Comparison of ENCODE assay signal across 1 cellular context in the genomic region with DNA sequence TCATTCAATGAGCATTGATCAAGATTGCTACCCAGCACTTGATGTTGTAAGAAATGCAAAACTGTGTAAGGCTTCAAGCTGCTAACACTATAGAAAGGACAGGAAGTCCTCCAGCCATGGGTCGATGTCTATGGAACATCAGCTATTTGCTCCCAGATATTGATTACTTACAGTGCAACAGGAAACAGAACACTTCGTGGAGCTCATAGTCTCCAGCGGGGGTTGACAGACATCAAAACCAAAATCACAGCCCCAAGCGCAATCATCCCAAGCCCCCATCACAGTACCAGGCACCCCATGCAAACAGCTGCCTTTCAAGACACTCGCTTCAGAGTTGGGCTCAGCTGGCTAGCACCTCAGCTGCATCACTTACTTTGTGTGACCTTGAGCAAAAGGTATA.
TF ChIP-seq lines count a peak whose summit lies in the region.

No MANE protein-coding gene starts in this region.

TF ChIP-seq in HepG2, 621 proteins besides CTCF, POLR2A, EP300 and RAD21 (continued from another document and continues in another):
- TF ChIP-seq ATF6 (CRISPR knock-in tag; conservative IDR thresholded peaks at IDR 0.05), result no peak
- TF ChIP-seq ZNF460 (CRISPR knock-in tag; IDR thresholded peaks at IDR 0.05; ENCODE audit: borderline replicate concordance), result no peak
- TF ChIP-seq, protein P1, sequence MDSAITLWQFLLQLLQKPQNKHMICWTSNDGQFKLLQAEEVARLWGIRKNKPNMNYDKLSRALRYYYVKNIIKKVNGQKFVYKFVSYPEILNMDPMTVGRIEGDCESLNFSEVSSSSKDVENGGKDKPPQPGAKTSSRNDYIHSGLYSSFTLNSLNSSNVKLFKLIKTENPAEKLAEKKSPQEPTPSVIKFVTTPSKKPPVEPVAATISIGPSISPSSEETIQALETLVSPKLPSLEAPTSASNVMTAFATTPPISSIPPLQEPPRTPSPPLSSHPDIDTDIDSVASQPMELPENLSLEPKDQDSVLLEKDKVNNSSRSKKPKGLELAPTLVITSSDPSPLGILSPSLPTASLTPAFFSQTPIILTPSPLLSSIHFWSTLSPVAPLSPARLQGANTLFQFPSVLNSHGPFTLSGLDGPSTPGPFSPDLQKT (CRISPR knock-in tag; IDR thresholded peaks at IDR 0.05; ENCODE audit: borderline replicate concordance), result no peak
- TF ChIP-seq ETV6 (CRISPR knock-in tag; conservative IDR thresholded peaks at IDR 0.05), result no peak
- TF ChIP-seq ONECUT2 (CRISPR knock-in tag; IDR thresholded peaks at IDR 0.05), result peak; percentile 94
- TF ChIP-seq KLF9 (CRISPR knock-in tag; IDR thresholded peaks at IDR 0.05; ENCODE audit: low read depth), result no peak
- peak; percentile 58; the same call in 1 of the 2 replicates for TF ChIP-seq GABPB1 (CRISPR knock-in tag; IDR thresholded peaks at IDR 0.05)
- no peak for TF ChIP-seq MXD4 (CRISPR knock-in tag; IDR thresholded peaks at IDR 0.05)
- TF ChIP-seq HDAC2 (CRISPR knock-in tag; IDR thresholded peaks at IDR 0.05), result peak; percentile 50; the same call in 1 of the 2 replicates
- no peak for TF ChIP-seq ZNF138 (CRISPR knock-in tag; IDR thresholded peaks at IDR 0.05; ENCODE audit: low read depth)
- TF ChIP-seq KDM6A (CRISPR knock-in tag; IDR thresholded peaks at IDR 0.05; ENCODE audit: low read depth), result no peak
- TF ChIP-seq NONO (IDR thresholded peaks at IDR 0.05), result no peak
- TF ChIP-seq NONO (CRISPR knock-in tag; conservative IDR thresholded peaks at IDR 0.05), result no peak
- TF ChIP-seq ZNF234 (CRISPR knock-in tag; conservative IDR thresholded peaks at IDR 0.05), result no peak
- TF ChIP-seq, protein P2, sequence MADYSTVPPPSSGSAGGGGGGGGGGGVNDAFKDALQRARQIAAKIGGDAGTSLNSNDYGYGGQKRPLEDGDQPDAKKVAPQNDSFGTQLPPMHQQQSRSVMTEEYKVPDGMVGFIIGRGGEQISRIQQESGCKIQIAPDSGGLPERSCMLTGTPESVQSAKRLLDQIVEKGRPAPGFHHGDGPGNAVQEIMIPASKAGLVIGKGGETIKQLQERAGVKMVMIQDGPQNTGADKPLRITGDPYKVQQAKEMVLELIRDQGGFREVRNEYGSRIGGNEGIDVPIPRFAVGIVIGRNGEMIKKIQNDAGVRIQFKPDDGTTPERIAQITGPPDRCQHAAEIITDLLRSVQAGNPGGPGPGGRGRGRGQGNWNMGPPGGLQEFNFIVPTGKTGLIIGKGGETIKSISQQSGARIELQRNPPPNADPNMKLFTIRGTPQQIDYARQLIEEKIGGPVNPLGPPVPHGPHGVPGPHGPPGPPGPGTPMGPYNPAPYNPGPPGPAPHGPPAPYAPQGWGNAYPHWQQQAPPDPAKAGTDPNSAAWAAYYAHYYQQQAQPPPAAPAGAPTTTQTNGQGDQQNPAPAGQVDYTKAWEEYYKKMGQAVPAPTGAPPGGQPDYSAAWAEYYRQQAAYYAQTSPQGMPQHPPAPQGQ (CRISPR knock-in tag; IDR thresholded peaks at IDR 0.05; ENCODE audit: borderline replicate concordance), result no peak
- TF ChIP-seq ZNF660 (CRISPR knock-in tag; IDR thresholded peaks at IDR 0.05; ENCODE audit: borderline replicate concordance, low read depth), result no peak
- no peak for TF ChIP-seq ARID2 (CRISPR knock-in tag; IDR thresholded peaks at IDR 0.05; ENCODE audit: borderline replicate concordance)
- peak; percentile 39; the same call in 1 of the 2 replicates for TF ChIP-seq NCOA2 (CRISPR knock-in tag; IDR thresholded peaks at IDR 0.05)
- peak; percentile 60; the same call in 1 of the 2 replicates for TF ChIP-seq HOXA3 (CRISPR knock-in tag; IDR thresholded peaks at IDR 0.05)
- TF ChIP-seq CBX5 (CRISPR knock-in tag; IDR thresholded peaks at IDR 0.05; ENCODE audit: borderline replicate concordance), result no peak
- TF ChIP-seq ZNF18 (CRISPR knock-in tag; IDR thresholded peaks at IDR 0.05; ENCODE audit: insufficient replicate concordance), result peak; percentile 54
- no peak for TF ChIP-seq MAZ (IDR thresholded peaks at IDR 0.05; ENCODE audit: borderline replicate concordance, low read depth, low read length)
- TF ChIP-seq MAZ (CRISPR knock-in tag; IDR thresholded peaks at IDR 0.05; ENCODE audit: low read depth), result no peak
- TF ChIP-seq, protein P3, sequence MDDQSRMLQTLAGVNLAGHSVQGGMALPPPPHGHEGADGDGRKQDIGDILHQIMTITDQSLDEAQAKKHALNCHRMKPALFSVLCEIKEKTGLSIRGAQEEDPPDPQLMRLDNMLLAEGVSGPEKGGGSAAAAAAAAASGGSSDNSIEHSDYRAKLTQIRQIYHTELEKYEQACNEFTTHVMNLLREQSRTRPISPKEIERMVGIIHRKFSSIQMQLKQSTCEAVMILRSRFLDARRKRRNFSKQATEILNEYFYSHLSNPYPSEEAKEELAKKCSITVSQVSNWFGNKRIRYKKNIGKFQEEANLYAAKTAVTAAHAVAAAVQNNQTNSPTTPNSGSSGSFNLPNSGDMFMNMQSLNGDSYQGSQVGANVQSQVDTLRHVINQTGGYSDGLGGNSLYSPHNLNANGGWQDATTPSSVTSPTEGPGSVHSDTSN (CRISPR knock-in tag; IDR thresholded peaks at IDR 0.05; ENCODE audit: borderline replicate concordance), result no peak
- no peak for TF ChIP-seq ZFY (CRISPR knock-in tag; IDR thresholded peaks at IDR 0.05)
- no peak for TF ChIP-seq ZNF704 (CRISPR knock-in tag; IDR thresholded peaks at IDR 0.05; ENCODE audit: borderline replicate concordance)
- no peak for TF ChIP-seq RARG (CRISPR knock-in tag; IDR thresholded peaks at IDR 0.05; ENCODE audit: low read depth)
- TF ChIP-seq ZNF761 (CRISPR knock-in tag; conservative IDR thresholded peaks at IDR 0.05), result no peak
- TF ChIP-seq KAT8 (CRISPR knock-in tag; IDR thresholded peaks at IDR 0.05), result peak; percentile 60; the same call in 1 of the 2 replicates
- no peak for TF ChIP-seq ZNF431 (CRISPR knock-in tag; IDR thresholded peaks at IDR 0.05; ENCODE audit: borderline replicate concordance, low read depth)
- no peak for TF ChIP-seq ZNF644 (CRISPR knock-in tag; IDR thresholded peaks at IDR 0.05; ENCODE audit: low read depth)
- TF ChIP-seq DMAP1 (CRISPR knock-in tag; IDR thresholded peaks at IDR 0.05), result no peak
- no peak for TF ChIP-seq DDIT3 (CRISPR knock-in tag; IDR thresholded peaks at IDR 0.05)
- TF ChIP-seq, protein P4, sequence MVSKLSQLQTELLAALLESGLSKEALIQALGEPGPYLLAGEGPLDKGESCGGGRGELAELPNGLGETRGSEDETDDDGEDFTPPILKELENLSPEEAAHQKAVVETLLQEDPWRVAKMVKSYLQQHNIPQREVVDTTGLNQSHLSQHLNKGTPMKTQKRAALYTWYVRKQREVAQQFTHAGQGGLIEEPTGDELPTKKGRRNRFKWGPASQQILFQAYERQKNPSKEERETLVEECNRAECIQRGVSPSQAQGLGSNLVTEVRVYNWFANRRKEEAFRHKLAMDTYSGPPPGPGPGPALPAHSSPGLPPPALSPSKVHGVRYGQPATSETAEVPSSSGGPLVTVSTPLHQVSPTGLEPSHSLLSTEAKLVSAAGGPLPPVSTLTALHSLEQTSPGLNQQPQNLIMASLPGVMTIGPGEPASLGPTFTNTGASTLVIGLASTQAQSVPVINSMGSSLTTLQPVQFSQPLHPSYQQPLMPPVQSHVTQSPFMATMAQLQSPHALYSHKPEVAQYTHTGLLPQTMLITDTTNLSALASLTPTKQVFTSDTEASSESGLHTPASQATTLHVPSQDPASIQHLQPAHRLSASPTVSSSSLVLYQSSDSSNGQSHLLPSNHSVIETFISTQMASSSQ (IDR thresholded peaks at IDR 0.05; ENCODE audit: low read depth), result no peak
- TF ChIP-seq, protein P4 (CRISPR knock-in tag; IDR thresholded peaks at IDR 0.05; ENCODE audit: borderline replicate concordance), result no peak
- TF ChIP-seq PHF5A (CRISPR knock-in tag; IDR thresholded peaks at IDR 0.05; ENCODE audit: low read depth, unreplicated experiment), result no peak
- no peak for TF ChIP-seq FLYWCH1 (CRISPR knock-in tag; IDR thresholded peaks at IDR 0.05)
- TF ChIP-seq, protein P5, sequence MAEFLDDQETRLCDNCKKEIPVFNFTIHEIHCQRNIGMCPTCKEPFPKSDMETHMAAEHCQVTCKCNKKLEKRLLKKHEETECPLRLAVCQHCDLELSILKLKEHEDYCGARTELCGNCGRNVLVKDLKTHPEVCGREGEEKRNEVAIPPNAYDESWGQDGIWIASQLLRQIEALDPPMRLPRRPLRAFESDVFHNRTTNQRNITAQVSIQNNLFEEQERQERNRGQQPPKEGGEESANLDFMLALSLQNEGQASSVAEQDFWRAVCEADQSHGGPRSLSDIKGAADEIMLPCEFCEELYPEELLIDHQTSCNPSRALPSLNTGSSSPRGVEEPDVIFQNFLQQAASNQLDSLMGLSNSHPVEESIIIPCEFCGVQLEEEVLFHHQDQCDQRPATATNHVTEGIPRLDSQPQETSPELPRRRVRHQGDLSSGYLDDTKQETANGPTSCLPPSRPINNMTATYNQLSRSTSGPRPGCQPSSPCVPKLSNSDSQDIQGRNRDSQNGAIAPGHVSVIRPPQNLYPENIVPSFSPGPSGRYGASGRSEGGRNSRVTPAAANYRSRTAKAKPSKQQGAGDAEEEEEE (CRISPR knock-in tag; IDR thresholded peaks at IDR 0.05; ENCODE audit: borderline replicate concordance), result no peak
- no peak for TF ChIP-seq JUNB (CRISPR knock-in tag; IDR thresholded peaks at IDR 0.05; ENCODE audit: borderline replicate concordance)
- TF ChIP-seq, protein P6, sequence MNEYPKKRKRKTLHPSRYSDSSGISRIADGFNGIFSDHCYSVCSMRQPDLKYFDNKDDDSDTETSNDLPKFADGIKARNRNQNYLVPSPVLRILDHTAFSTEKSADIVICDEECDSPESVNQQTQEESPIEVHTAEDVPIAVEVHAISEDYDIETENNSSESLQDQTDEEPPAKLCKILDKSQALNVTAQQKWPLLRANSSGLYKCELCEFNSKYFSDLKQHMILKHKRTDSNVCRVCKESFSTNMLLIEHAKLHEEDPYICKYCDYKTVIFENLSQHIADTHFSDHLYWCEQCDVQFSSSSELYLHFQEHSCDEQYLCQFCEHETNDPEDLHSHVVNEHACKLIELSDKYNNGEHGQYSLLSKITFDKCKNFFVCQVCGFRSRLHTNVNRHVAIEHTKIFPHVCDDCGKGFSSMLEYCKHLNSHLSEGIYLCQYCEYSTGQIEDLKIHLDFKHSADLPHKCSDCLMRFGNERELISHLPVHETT (CRISPR knock-in tag; conservative IDR thresholded peaks at IDR 0.05), result no peak
- TF ChIP-seq ZSCAN29 (CRISPR knock-in tag; conservative IDR thresholded peaks at IDR 0.05), result no peak
- TF ChIP-seq NR2F1 (CRISPR knock-in tag; IDR thresholded peaks at IDR 0.05), result no peak
- TF ChIP-seq, protein P7, sequence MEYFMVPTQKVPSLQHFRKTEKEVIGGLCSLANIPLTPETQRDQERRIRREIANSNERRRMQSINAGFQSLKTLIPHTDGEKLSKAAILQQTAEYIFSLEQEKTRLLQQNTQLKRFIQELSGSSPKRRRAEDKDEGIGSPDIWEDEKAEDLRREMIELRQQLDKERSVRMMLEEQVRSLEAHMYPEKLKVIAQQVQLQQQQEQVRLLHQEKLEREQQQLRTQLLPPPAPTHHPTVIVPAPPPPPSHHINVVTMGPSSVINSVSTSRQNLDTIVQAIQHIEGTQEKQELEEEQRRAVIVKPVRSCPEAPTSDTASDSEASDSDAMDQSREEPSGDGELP (IDR thresholded peaks at IDR 0.05; ENCODE audit: borderline replicate concordance, low read depth), result no peak
- TF ChIP-seq, protein P8, sequence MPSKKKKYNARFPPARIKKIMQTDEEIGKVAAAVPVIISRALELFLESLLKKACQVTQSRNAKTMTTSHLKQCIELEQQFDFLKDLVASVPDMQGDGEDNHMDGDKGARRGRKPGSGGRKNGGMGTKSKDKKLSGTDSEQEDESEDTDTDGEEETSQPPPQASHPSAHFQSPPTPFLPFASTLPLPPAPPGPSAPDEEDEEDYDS (CRISPR knock-in tag; IDR thresholded peaks at IDR 0.05), result 0 out of 2 replicates have a peak, but pooled peaks have one; percentile 8
